11 cellular contexts compared by ENCODE assay signal in genomic region chr5:42858031-42858643, GRCh38. TPM values are rescaled to one million over a fixed set of nuclear protein-coding genes. Genes with fewer than 3 reads are reported as not detected.
DNase-seq lines count a peak whose midpoint lies in the region; ATAC-seq and TF ChIP-seq lines count a peak whose summit lies in the region.
"Had no signal": no experiment of that assay in that cellular context is flagged by ENCODE, and none has a peak within 500 bp of the region (broad histone marks: within the 10 kb centered on the region; RNA-seq: fewer than 3 reads in every experiment).

No MANE protein-coding gene starts in this region.

- TF ChIP-seq POLR2A in heart left ventricle (IDR thresholded peaks at IDR 0.05), result no peak

- WGBS in heart left ventricle, 4 donors, result 4 to 11% (median 8%) methylated on average over 1 of the region's 1 CpG

- DNase-seq in HPDE6-E6E7 (ENCODE audit: extremely low spot score) (peak; percentile 42), ascending aorta (ENCODE audit: low spot score in 2 of 2) (no peak), heart left ventricle (peak in 1 of 5 donors; percentile 31), renal cortical epithelial cell (ENCODE audit: low read depth) (peak; percentile 64), SKM-1 (lab: John Stamatoyannopoulos, UW; ENCODE audit: unreplicated experiment) (no peak)
- DNase-seq in effector CD8-positive, alpha-beta T cell (lab: John Stamatoyannopoulos, UW), result no peak
- DNase-seq: activated CD8-positive, alpha-beta memory T cell treated with anti-CD3 and anti-CD28 coated beads, Interleukin-2, amount 50 U/mL, for 4 hours; naive thymus-derived CD8-positive, alpha-beta T cell; SHP77 had no signal

- H3K27ac ChIP-seq in ascending aorta (peak overlapping the region; percentile 29 to 32), heart left ventricle (peak overlapping the region in 11 of 12 donors; percentile 3 to 72 (median 46))

- TF ChIP-seq CTCF in ascending aorta (IDR thresholded peaks at IDR 0.05), result no peak
- no peak for TF ChIP-seq CTCF in heart left ventricle (IDR thresholded peaks at IDR 0.05)

- H3K27me3 ChIP-seq in ascending aorta (no peaks in the 10 kb centered on the region), heart left ventricle (no peaks in the 10 kb centered on the region)

- H3K36me3 ChIP-seq in ascending aorta (no peaks in the 10 kb centered on the region), heart left ventricle (no peaks in the 10 kb centered on the region)

- H3K4me1 ChIP-seq in ascending aorta (peaks cover 0 to 7% of the 10 kb centered on the region in 2 donors), heart left ventricle (peaks cover 0 to 21% (median 10%) of the 10 kb centered on the region in 12 donors)

- H3K9me3 ChIP-seq in ascending aorta (no peaks in the 10 kb centered on the region), heart left ventricle (peaks cover 0 to 13% (median 0%) of the 10 kb centered on the region in 12 donors)

- ATAC-seq in heart left ventricle, result peak; percentile 70 to 90 (median 82)
- no peak for ATAC-seq in HG02852 (IDR thresholded peaks at IDR 0.05; ENCODE audit: unreplicated experiment)
- no peak for ATAC-seq in HG02678 (IDR thresholded peaks at IDR 0.05; ENCODE audit: unreplicated experiment)
- ATAC-seq: naive thymus-derived CD8-positive, alpha-beta T cell had no signal

- H3K4me3 ChIP-seq in ascending aorta (peak overlapping the region in 1 of 2 donors; percentile 28), heart left ventricle (no peak overlapping the region)

- intact Hi-C loops in ascending aorta (cut with DNase I) (no loop called here), heart left ventricle (cut with DNase I) (loop anchor here in 4 of 10 donors (5.0 kb wide), 1 partner anchor 46 kb away; the partner anchor contains the start of gene SELENOP (in 4 of the 4))

RNA-seq across cellular contexts. Expression of gene SELENOP, which starts 46.4 kb away (rescaled TPM):
- total RNA-seq in ascending aorta, result 119 TPM
- total RNA-seq in heart left ventricle, result 100 to 1,000 TPM; 167 to 547 (median 255) TPM
- 10 to 100 TPM; 53.3 to 72.3 TPM for polyA plus RNA-seq in heart left ventricle
- 12.9 and 65.8 TPM in 2 replicates for total RNA-seq in renal cortical epithelial cell

Comparison
In these comparisons a context has a peak if more than half of its experiments do, and no peak if none do; other contexts are left out.
1. DNase-seq: peak in HPDE6-E6E7 (single experiment) and renal cortical epithelial cell (single experiment); none in ascending aorta (0 of 2), effector CD8-positive, alpha-beta T cell (single experiment) and SKM-1 (single experiment).
2. ATAC-seq: peak in heart left ventricle (4 of 4); none in HG02852 (single experiment) and HG02678 (single experiment).